Comparison of ENCODE assay signal across 28 cellular contexts in genomic region chr6:15966000-15966399, GRCh38.
"Had no signal": no experiment of that assay in that cellular context is flagged by ENCODE, and none has a peak within 500 bp of the region (broad histone marks: within the 10 kb centered on the region; RNA-seq: fewer than 3 reads in every experiment).

No MANE protein-coding gene starts in this region.

- H3K27me3 ChIP-seq: adrenal gland, body of pancreas, esophagus muscularis mucosa had no signal

- H3K4me3 ChIP-seq: adrenal gland, body of pancreas, esophagus muscularis mucosa had no signal

- H3K9me3 ChIP-seq: adrenal gland, body of pancreas, esophagus muscularis mucosa had no signal

- DNase-seq: activated B cell treated with CpG ODN at 0.5 μM for 24 hours; activated CD4-positive, alpha-beta memory T cell treated with anti-CD3 and anti-CD28 coated beads, Interleukin-2, amount 10 ng/mL, durations not matched to agents 7 days and 5 days; activated CD4-positive, alpha-beta T cell treated with anti-CD3 and anti-CD28 coated beads, Interleukin-2, amount 10 ng/mL, durations not matched to agents 7 days and 5 days; activated CD4-positive, alpha-beta T cell treated with anti-CD3 and anti-CD28 coated beads, Interleukin-2, amount 50 U/mL, for 4 hours; activated effector memory CD4-positive, alpha-beta T cell treated with anti-CD3 and anti-CD28 coated beads, Interleukin-2, amount 50 U/mL, for 16 hours; activated naive CD4-positive, alpha-beta T cell treated with anti-CD3 and anti-CD28 coated beads for 36 hours; activated naive CD8-positive, alpha-beta T cell treated with anti-CD3 and anti-CD28 coated beads for 36 hours; activated naive CD8-positive, alpha-beta T cell treated with anti-CD3 and anti-CD28 coated beads, Interleukin-2, amount 50 U/mL, for 24 hours; activated T-cell treated with anti-CD3 and anti-CD28 coated beads, Interleukin-2, amount 50 U/mL, for 1 hour; activated T-cell treated with anti-CD3 and anti-CD28 coated beads, Interleukin-2, amount 50 U/mL, for 48 hours; adrenal gland; amygdala; aorta; body of pancreas; caudate nucleus; cortex of kidney; dermis blood vessel endothelial cell; effector CD4-positive, alpha-beta T cell; effector memory CD8-positive, alpha-beta T cell; erythroblast; foreskin fibroblast; head of caudate nucleus; T-helper 1 cell; T-helper 17 cell; T1000; WERI-Rb-1 had no signal

- H3K4me1 ChIP-seq: adrenal gland, body of pancreas, esophagus muscularis mucosa had no signal

- H3K27ac ChIP-seq: adrenal gland, body of pancreas, esophagus muscularis mucosa, WERI-Rb-1 had no signal

- H3K36me3 ChIP-seq: adrenal gland, esophagus muscularis mucosa, WERI-Rb-1 had no signal

- ATAC-seq: activated CD4-positive, CD25-positive, alpha-beta regulatory T cell treated with anti-CD3 and anti-CD28 coated beads, Interleukin-2, amount 50 U/mL, for 24 hours; activated naive CD8-positive, alpha-beta T cell treated with anti-CD3 and anti-CD28 coated beads, Interleukin-2, amount 50 U/mL, for 24 hours; body of pancreas; effector memory CD8-positive, alpha-beta T cell; T-helper 17 cell had no signal
